21 cellular contexts compared by ENCODE assay signal in the genomic region with DNA sequence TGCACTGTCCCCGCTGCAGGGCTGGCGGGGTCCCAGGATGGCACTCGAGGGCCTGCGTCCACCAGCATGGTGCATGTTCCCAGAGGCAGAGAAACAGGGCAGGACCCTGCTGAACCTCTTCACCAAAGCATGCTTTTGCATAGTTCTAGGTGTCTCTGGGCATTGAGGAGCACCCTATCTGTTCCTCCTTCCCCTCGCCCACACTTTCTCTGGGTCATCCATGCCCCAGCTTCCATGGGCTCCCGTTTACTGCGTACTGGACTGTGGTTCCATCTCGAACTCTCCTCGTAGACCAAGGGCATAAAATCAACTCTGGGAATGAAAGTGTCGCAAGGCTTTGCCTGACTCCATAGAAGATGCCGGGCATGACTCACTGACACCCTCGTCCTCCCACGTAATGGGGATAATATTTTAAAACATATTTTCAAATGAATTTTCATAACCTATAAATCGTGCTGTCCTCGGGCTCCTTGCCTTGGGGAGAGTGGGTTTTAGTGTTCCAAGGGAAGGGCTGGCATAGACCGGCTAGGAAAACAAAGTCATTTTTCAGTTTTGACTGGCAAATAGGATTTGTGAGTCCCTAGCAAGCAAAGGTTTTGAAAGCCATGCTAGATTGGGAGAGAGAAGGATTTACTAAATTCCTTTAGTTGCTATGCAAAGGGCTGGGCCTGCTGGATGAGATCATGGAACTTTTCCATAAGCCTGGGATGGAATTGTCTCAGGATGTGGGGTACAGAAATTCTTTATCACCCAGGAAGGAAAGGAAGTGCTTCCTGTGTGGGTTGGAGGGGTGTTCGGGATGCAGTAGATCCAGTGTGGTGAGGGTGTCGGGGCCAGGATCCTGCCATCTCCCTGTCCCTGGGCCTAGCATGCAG.
A peak's percentile ranks its signal among the peaks of the same experiment; 100 is the strongest.
DNase-seq lines count a peak whose midpoint lies in the region; FAIRE-seq and TF ChIP-seq lines count a peak whose summit lies in the region.
"Had no signal": no experiment of that assay in that cellular context is flagged by ENCODE, and none has a peak within 500 bp of the region (broad histone marks: within the 10 kb centered on the region; RNA-seq: fewer than 3 reads in every experiment).

No MANE protein-coding gene starts in this region.

- no peak overlapping the region for H3K4me3 Mint-ChIP-seq in activated CD4-positive, alpha-beta T cell treated with anti-CD3 and anti-CD28 coated beads, Interleukin-2, amount 10 ng/mL, durations not matched to agents 24 days and 14 days
- H3K4me3 Mint-ChIP-seq in endodermal cell (no peak overlapping the region), mesothelial cell of epicardium (no peak overlapping the region)
- H3K4me3 Mint-ChIP-seq: B cell, GM23338 had no signal

- H3K36me3 Mint-ChIP-seq in activated CD4-positive, alpha-beta T cell treated with anti-CD3 and anti-CD28 coated beads, Interleukin-2, amount 10 ng/mL, durations not matched to agents 24 days and 14 days (ENCODE audit: low read depth), result no peaks in the 10 kb centered on the region
- H3K36me3 Mint-ChIP-seq in endodermal cell (ENCODE audit: low read depth) (no peaks in the 10 kb centered on the region), mesothelial cell of epicardium (no peaks in the 10 kb centered on the region)

- peak; percentile 29 for DNase-seq in activated CD4-positive, alpha-beta T cell treated with anti-CD3 and anti-CD28 coated beads, Interleukin-2, amount 10 ng/mL, durations not matched to agents 24 days and 14 days
- no peak for DNase-seq in activated CD4-positive, alpha-beta T cell treated with anti-CD3 and anti-CD28 coated beads, Interleukin-2, amount 50 U/mL, for 1 hour
- DNase-seq in endodermal cell (no peak), mesothelial cell of epicardium (ENCODE audit: low spot score in 2 of 2, unreplicated experiment in 2 of 2) (no peak), urothelium cell line (ENCODE audit: low spot score) (peak; percentile 16), thyroid gland (no peak), NCI-H2107 treated with DMSO at 0.1 percent for 48 hours (lab: John Stamatoyannopoulos, UW; ENCODE audit: unreplicated experiment) (no peak), NCI-H2227 (lab: John Stamatoyannopoulos, UW; ENCODE audit: unreplicated experiment) (no peak)
- DNase-seq: DMS 273 treated with DMSO at 0.1 percent for 48 hours, DND-41, Kasumi-1, MM.1S, NCI-H1092, NCI-H1436 treated with DMSO at 0.1 percent for 48 hours, NCI-H2029, NCI-H2171 treated with DMSO at 0.1 percent for 48 hours, NCI-H446 treated with DMSO at 0.1 percent for 48 hours, NCI-H69 had no signal

- H3K27ac ChIP-seq in endodermal cell (ENCODE audit: low read depth, low read length), result no peak overlapping the region
- H3K27ac ChIP-seq in thyroid gland, result no peak overlapping the region
- H3K27ac ChIP-seq: 22Rv1 had no signal

- no peaks in the 10 kb centered on the region for H3K27me3 Mint-ChIP-seq in activated CD4-positive, alpha-beta T cell treated with anti-CD3 and anti-CD28 coated beads, Interleukin-2, amount 10 ng/mL, durations not matched to agents 24 days and 14 days
- no peaks in the 10 kb centered on the region for H3K27me3 Mint-ChIP-seq in endodermal cell (ENCODE audit: insufficient read depth)
- H3K27me3 Mint-ChIP-seq in mesothelial cell of epicardium (ENCODE audit: low read depth), result no peaks in the 10 kb centered on the region
- H3K27me3 Mint-ChIP-seq: B cell had no signal

- no peak overlapping the region for H3K27ac Mint-ChIP-seq in activated CD4-positive, alpha-beta T cell treated with anti-CD3 and anti-CD28 coated beads, Interleukin-2, amount 10 ng/mL, durations not matched to agents 24 days and 14 days
- H3K27ac Mint-ChIP-seq in endodermal cell (peak overlapping the region; percentile 44), mesothelial cell of epicardium (peak overlapping the region; percentile 55)
- H3K27ac Mint-ChIP-seq: B cell, GM23338 had no signal

- H3K36me3 ChIP-seq in endodermal cell (ENCODE audit: control insufficient read depth, insufficient read depth, low read length), result no peaks in the 10 kb centered on the region
- no peaks in the 10 kb centered on the region for H3K36me3 ChIP-seq in thyroid gland

- H3K4me1 ChIP-seq in endodermal cell (ENCODE audit: control insufficient read depth, insufficient read depth, low read length) (no peaks in the 10 kb centered on the region), thyroid gland (no peaks in the 10 kb centered on the region)

- intact Hi-C loops in activated CD4-positive, alpha-beta T cell treated with anti-CD3 and anti-CD28 coated beads, Interleukin-2, amount 10 ng/mL, durations not matched to agents 24 days and 14 days (cut with micrococcal nuclease), result no loop called here
- intact Hi-C loops in thyroid gland (cut with DNase I), result no loop called here

- TF ChIP-seq CTCF in endodermal cell (conservative IDR thresholded peaks at IDR 0.05), result no peak
- TF ChIP-seq CTCF in mesothelial cell of epicardium (IDR thresholded peaks at IDR 0.05; ENCODE audit: unreplicated experiment), result no peak
- no peak for TF ChIP-seq CTCF in thyroid gland (IDR thresholded peaks at IDR 0.05)

- no peaks in the 10 kb centered on the region for H3K27me3 ChIP-seq in endodermal cell (ENCODE audit: control insufficient read depth, insufficient read depth, low read length, poor library complexity, severe bottlenecking)
- H3K27me3 ChIP-seq in thyroid gland, result no peaks in the 10 kb centered on the region

- H3K9ac ChIP-seq in endodermal cell (ENCODE audit: extremely low read depth, low read length, poor library complexity, severe bottlenecking), result no peak overlapping the region

- no peak overlapping the region for H3K4me3 ChIP-seq in endodermal cell (ENCODE audit: low read length)
- H3K4me3 ChIP-seq in thyroid gland (replicated peaks in 1 of 3), result no peak overlapping the region
- H3K4me3 ChIP-seq: GM23338 had no signal

- 94 to 95% methylated on average over 7 to 17 of the region's 18 CpGs for WGBS in endodermal cell (ENCODE audit: insufficient coverage in 1 of 2, insufficient read length in 1 of 2), 2 experiments
- WGBS in thyroid gland, 2 donors, result 89 to 93% methylated on average over 18 of the region's 18 CpGs

- TF ChIP-seq POLR2A in thyroid gland (IDR thresholded peaks at IDR 0.05), result no peak

- H3K9me3 ChIP-seq in endodermal cell (ENCODE audit: control insufficient read depth, low read length) (no peaks in the 10 kb centered on the region), thyroid gland (no peaks in the 10 kb centered on the region)

- FAIRE-seq in urothelium cell line (lab: Jason Lieb, UNC), result no peak

- no peaks in the 10 kb centered on the region for H3K4me1 Mint-ChIP-seq in activated CD4-positive, alpha-beta T cell treated with anti-CD3 and anti-CD28 coated beads, Interleukin-2, amount 10 ng/mL, durations not matched to agents 24 days and 14 days
- H3K4me1 Mint-ChIP-seq in endodermal cell (peaks cover 9% of the 10 kb centered on the region), mesothelial cell of epicardium (peaks cover 11% of the 10 kb centered on the region)
- H3K4me1 Mint-ChIP-seq: B cell had no signal

- no peaks in the 10 kb centered on the region for H3K9me3 Mint-ChIP-seq in activated CD4-positive, alpha-beta T cell treated with anti-CD3 and anti-CD28 coated beads, Interleukin-2, amount 10 ng/mL, durations not matched to agents 24 days and 14 days
- H3K9me3 Mint-ChIP-seq in endodermal cell (no peaks in the 10 kb centered on the region), mesothelial cell of epicardium (no peaks in the 10 kb centered on the region)
- H3K9me3 Mint-ChIP-seq: GM23338 had no signal

Comparison
In these comparisons a context has a peak if more than half of its experiments do, and no peak if none do; other contexts are left out.
1. DNase-seq: peak in activated CD4-positive, alpha-beta T cell treated with anti-CD3 and anti-CD28 coated beads, Interleukin-2, amount 10 ng/mL, durations not matched to agents 24 days and 14 days (single experiment) and urothelium cell line (single experiment); none in activated CD4-positive, alpha-beta T cell treated with anti-CD3 and anti-CD28 coated beads, Interleukin-2, amount 50 U/mL, for 1 hour (single experiment), endodermal cell (single experiment), mesothelial cell of epicardium (0 of 2), thyroid gland (0 of 2), NCI-H2107 treated with DMSO at 0.1 percent for 48 hours (single experiment) and NCI-H2227 (single experiment).